ENCODE assay signal across 1 cellular context in the genomic region with DNA sequence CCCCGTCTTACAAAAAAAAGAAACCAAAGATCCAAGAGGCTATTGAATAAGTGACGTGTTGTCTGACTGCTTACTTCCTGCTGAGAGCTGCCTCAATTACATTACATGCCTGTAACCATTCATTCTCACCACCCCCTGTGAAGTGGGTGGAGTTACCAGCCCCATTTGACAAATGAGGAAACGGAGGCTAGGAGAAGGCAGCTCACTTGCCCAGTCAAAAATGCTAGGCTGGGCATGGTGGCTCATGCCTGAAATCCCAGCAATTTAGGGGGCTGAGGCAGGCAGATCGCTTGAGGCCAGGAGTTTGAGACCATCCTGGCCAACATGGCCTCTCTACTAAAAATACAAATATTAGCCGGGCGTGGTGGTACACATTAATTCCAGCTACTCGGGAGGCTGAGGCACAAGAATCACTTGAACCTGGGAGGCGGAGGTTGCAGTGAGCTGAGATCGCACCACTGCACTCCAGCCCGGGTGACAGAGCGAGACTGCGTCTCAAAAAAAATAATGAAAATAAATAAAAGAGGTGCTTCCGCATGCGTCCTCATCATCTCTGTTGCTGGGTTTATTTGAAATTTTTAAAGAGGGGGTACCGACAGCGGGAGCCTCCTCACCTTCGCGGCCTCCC.
A peak's percentile ranks its signal among the peaks of the same experiment; 100 is the strongest.
TF ChIP-seq lines count a peak whose summit lies in the region.

No MANE protein-coding gene starts in this region.

TF ChIP-seq in GM12878, 131 proteins besides CTCF, POLR2A, EP300 and RAD21:
- TF ChIP-seq CREB1 (IDR thresholded peaks at IDR 0.05; ENCODE audit: low read depth) (peak; percentile 53; the same call in 1 of the 2 replicates), PKNOX1 (IDR thresholded peaks at IDR 0.05) (peak; percentile 85), NR2C2 (IDR thresholded peaks at IDR 0.05; ENCODE audit: borderline replicate concordance, control insufficient read depth, insufficient read length, low read depth) (no peak), ATF7 (IDR thresholded peaks at IDR 0.05; ENCODE audit: low read depth) (peak; percentile 72), SPI1 (IDR thresholded peaks at IDR 0.05; ENCODE audit: borderline replicate concordance, insufficient read depth, low read depth, low read length) (peak; percentile 57; the same call in 1 of the 2 replicates), NBN (IDR thresholded peaks at IDR 0.05) (peak; percentile 53; the same call in 1 of the 2 replicates), SMAD5 (IDR thresholded peaks at IDR 0.05; ENCODE audit: low read depth) (0 out of 2 replicates have a peak, but pooled peaks have one; percentile 2), YY1 (IDR thresholded peaks at IDR 0.05; ENCODE audit: low read depth, low read length) (0 out of 2 replicates have a peak, but pooled peaks have one; percentile 10), CHD2 (IDR thresholded peaks at IDR 0.05; ENCODE audit: borderline replicate concordance, low read depth, low read length) (0 out of 2 replicates have a peak, but pooled peaks have one; percentile 23), BACH1 (IDR thresholded peaks at IDR 0.05; ENCODE audit: borderline replicate concordance) (no peak), ZSCAN29 (IDR thresholded peaks at IDR 0.05) (no peak), TARDBP (IDR thresholded peaks at IDR 0.05; ENCODE audit: borderline replicate concordance) (no peak), BRCA1 (IDR thresholded peaks at IDR 0.05; ENCODE audit: low read depth, low read length) (no peak), CBFB (IDR thresholded peaks at IDR 0.05; ENCODE audit: low read depth) (peak; percentile 29; the same call in 1 of the 2 replicates), E2F4 (IDR thresholded peaks at IDR 0.05; ENCODE audit: low read depth, low read length) (no peak), PML (IDR thresholded peaks at IDR 0.05; ENCODE audit: low read length) (0 out of 2 replicates have a peak, but pooled peaks have one; percentile 12)
- TF ChIP-seq, protein P1, sequence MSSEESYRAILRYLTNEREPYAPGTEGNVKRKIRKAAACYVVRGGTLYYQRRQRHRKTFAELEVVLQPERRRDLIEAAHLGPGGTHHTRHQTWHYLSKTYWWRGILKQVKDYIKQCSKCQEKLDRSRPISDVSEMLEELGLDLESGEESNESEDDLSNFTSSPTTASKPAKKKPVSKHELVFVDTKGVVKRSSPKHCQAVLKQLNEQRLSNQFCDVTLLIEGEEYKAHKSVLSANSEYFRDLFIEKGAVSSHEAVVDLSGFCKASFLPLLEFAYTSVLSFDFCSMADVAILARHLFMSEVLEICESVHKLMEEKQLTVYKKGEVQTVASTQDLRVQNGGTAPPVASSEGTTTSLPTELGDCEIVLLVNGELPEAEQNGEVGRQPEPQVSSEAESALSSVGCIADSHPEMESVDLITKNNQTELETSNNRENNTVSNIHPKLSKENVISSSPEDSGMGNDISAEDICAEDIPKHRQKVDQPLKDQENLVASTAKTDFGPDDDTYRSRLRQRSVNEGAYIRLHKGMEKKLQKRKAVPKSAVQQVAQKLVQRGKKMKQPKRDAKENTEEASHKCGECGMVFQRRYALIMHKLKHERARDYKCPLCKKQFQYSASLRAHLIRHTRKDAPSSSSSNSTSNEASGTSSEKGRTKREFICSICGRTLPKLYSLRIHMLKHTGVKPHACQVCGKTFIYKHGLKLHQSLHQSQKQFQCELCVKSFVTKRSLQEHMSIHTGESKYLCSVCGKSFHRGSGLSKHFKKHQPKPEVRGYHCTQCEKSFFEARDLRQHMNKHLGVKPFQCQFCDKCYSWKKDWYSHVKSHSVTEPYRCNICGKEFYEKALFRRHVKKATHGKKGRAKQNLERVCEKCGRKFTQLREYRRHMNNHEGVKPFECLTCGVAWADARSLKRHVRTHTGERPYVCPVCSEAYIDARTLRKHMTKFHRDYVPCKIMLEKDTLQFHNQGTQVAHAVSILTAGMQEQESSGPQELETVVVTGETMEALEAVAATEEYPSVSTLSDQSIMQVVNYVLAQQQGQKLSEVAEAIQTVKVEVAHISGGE (CRISPR knock-in tag; IDR thresholded peaks at IDR 0.05), result no peak
- TF ChIP-seq, protein P2, sequence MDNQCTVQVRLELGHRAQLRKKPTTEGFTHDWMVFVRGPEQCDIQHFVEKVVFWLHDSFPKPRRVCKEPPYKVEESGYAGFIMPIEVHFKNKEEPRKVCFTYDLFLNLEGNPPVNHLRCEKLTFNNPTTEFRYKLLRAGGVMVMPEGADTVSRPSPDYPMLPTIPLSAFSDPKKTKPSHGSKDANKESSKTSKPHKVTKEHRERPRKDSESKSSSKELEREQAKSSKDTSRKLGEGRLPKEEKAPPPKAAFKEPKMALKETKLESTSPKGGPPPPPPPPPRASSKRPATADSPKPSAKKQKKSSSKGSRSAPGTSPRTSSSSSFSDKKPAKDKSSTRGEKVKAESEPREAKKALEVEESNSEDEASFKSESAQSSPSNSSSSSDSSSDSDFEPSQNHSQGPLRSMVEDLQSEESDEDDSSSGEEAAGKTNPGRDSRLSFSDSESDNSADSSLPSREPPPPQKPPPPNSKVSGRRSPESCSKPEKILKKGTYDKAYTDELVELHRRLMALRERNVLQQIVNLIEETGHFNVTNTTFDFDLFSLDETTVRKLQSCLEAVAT (IDR thresholded peaks at IDR 0.05), result peak; percentile 72
